14 cellular contexts compared by ENCODE assay signal in the genomic region with DNA sequence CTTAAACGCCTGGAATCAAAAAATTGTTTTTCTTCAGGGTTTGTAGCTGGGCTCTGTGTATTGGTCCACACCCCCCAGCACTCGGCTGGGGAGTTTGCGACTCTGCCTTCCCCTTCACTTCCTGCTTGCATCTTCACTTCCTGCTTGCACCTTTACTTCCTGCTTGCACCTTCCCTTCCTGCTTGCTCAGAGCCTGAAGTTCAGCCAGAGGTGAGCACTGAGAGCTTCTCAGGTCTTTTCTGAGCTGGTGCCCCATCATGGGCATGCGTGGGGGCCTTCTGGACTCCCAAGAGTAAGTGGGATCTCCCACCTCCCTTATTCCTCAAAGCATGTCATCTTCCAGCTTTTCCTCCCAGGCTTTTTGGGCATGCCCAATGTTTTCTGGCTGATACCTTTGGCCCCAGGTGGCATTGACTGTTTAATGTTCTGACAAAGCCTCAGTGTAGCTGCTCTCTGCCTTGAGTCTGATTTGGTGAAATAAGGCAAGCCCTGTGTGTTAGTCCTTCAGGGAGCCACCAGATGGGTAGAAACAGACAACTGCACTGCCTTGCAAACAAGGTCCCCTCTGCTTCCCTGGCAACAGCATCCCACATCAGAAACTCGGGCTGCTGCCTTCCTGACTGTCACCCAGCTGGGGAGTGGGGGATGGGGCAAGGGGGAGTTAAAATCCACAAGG. TPM values are rescaled to one million over a fixed set of nuclear protein-coding genes. Genes with fewer than 3 reads are reported as not detected.
DNase-seq lines count a peak whose midpoint lies in the region; ATAC-seq, FAIRE-seq and TF ChIP-seq lines count a peak whose summit lies in the region.
"Had no signal": no experiment of that assay in that cellular context is flagged by ENCODE, and none has a peak within 500 bp of the region (broad histone marks: within the 10 kb centered on the region; RNA-seq: fewer than 3 reads in every experiment).

No MANE protein-coding gene starts in this region.

- no peak for ATAC-seq in heart left ventricle
- ATAC-seq: Panc1, pancreas had no signal

- H3K36me3 Mint-ChIP-seq in CD8-positive, alpha-beta memory T cell: peaks cover 5 to 30% (median 16%) of the 10 kb centered on the region in 3 donors

- H3K9me3 Mint-ChIP-seq in CD8-positive, alpha-beta memory T cell: peaks cover 15 to 29% (median 21%) of the 10 kb centered on the region in 5 donors

- peak overlapping the region in 6 of 7 donors; percentile 74 to 84 (median 81) for H3K4me3 Mint-ChIP-seq in CD8-positive, alpha-beta memory T cell

- TF ChIP-seq CTCF in neutrophil (IDR thresholded peaks at IDR 0.05) (no peak), heart left ventricle (IDR thresholded peaks at IDR 0.05) (no peak)

- H3K4me1 Mint-ChIP-seq in CD8-positive, alpha-beta memory T cell: peaks cover 29 to 35% (median 30%) of the 10 kb centered on the region in 3 donors

- WGBS in heart left ventricle, 4 donors: 45 to 61% (median 53%) methylated on average over 5 of the region's 5 CpGs

- H3K9me3 ChIP-seq in CD8-positive, alpha-beta memory T cell (ENCODE audit: low read length): peaks cover 6% of the 10 kb centered on the region
- H3K9me3 ChIP-seq in neutrophil: no peaks in the 10 kb centered on the region
- peaks cover 0 to 35% (median 4%) of the 10 kb centered on the region in 12 donors for H3K9me3 ChIP-seq in heart left ventricle
- H3K9me3 ChIP-seq: pancreas had no signal

- peak in 2 of 5 donors; percentile 43 to 65 for DNase-seq in CD8-positive, alpha-beta memory T cell
- DNase-seq in T-helper 1 cell: peak in 3 of 5 donors; percentile 6 to 66 (median 8)
- DNase-seq in activated naive CD4-positive, alpha-beta T cell treated with anti-CD3 and anti-CD28 coated beads, Interleukin-2, amount 50 U/mL, for 16 hours: peak; percentile 38
- DNase-seq in HTR-8/SVneo (ENCODE audit: insufficient read length, low spot score): no peak
- DNase-seq in erythroblast (lab: John Stamatoyannopoulos, UW): no peak
- no peak for DNase-seq in heart left ventricle
- DNase-seq in NCI-H526 (lab: John Stamatoyannopoulos, UW): no peak
- DNase-seq: kidney, NCI-H1417 treated with DMSO at 0.1 percent for 48 hours, pancreas had no signal

- CTCF ChIA-PET in CD8-positive, alpha-beta memory T cell (lab: Charles Lee): interaction anchor here (0.7 to 3.0 kb wide), 6 partner anchors 12 to 246 kb away, joined by 3 to 16 read pairs (median 5); a partner anchor contains a TSS

- peaks cover 0 to 4% of the 10 kb centered on the region in 2 donors for H3K27me3 Mint-ChIP-seq in CD8-positive, alpha-beta memory T cell

- H3K27ac Mint-ChIP-seq in CD8-positive, alpha-beta memory T cell: peak overlapping the region; percentile 79 to 96 (median 90)

- H3K27me3 ChIP-seq in CD8-positive, alpha-beta memory T cell (ENCODE audit: insufficient read depth, low read length, poor library complexity, severe bottlenecking): no peaks in the 10 kb centered on the region
- no peaks in the 10 kb centered on the region for H3K27me3 ChIP-seq in neutrophil
- peaks cover 0 to 31% (median 0%) of the 10 kb centered on the region in 9 donors for H3K27me3 ChIP-seq in heart left ventricle
- H3K27me3 ChIP-seq: pancreas had no signal

- no peak for FAIRE-seq in HTR-8/SVneo (lab: Jason Lieb, UNC)
- FAIRE-seq: kidney, pancreas, urothelium cell line had no signal

- H3K4me3 ChIP-seq in CD8-positive, alpha-beta memory T cell (ENCODE audit: low read length): peak overlapping the region; percentile 35
- H3K4me3 ChIP-seq in neutrophil (ENCODE audit: low read depth in 1 of 2, low read length in 1 of 2) (peak overlapping the region; percentile 21 to 46), heart left ventricle (no peak overlapping the region)
- H3K4me3 ChIP-seq: pancreas had no signal

- peaks cover 21% of the 10 kb centered on the region for H3K4me1 ChIP-seq in CD8-positive, alpha-beta memory T cell (ENCODE audit: insufficient read depth, low read length)
- H3K4me1 ChIP-seq in neutrophil (ENCODE audit: control insufficient read depth in 1 of 2, insufficient read depth in 1 of 2, low read depth in 1 of 2, low read length in 1 of 2) (peaks cover 48 to 65% of the 10 kb centered on the region in 2 experiments), heart left ventricle (no peaks in the 10 kb centered on the region)
- H3K4me1 ChIP-seq: pancreas had no signal

- no peak overlapping the region for H3K27ac ChIP-seq in CD8-positive, alpha-beta memory T cell (ENCODE audit: low read depth, low read length)
- peak overlapping the region; percentile 87 for H3K27ac ChIP-seq in neutrophil
- peak overlapping the region in 1 of 12 donors; percentile 43 for H3K27ac ChIP-seq in heart left ventricle
- H3K27ac ChIP-seq: pancreas had no signal

- POLR2A ChIA-PET in CD8-positive, alpha-beta memory T cell (lab: Charles Lee): interaction anchor here (0.8 to 1.1 kb wide), 3 partner anchors 109 to 270 kb away, joined by 3 read pairs; a partner anchor contains a TSS

- H3K36me3 ChIP-seq in CD8-positive, alpha-beta memory T cell (ENCODE audit: insufficient read depth, low read length): no peaks in the 10 kb centered on the region
- H3K36me3 ChIP-seq in neutrophil (no peaks in the 10 kb centered on the region), heart left ventricle (no peaks in the 10 kb centered on the region)
- H3K36me3 ChIP-seq: pancreas had no signal

- TF ChIP-seq POLR2A in erythroblast (IDR thresholded peaks at IDR 0.05; ENCODE audit: low read length): no peak
- no peak for TF ChIP-seq POLR2A in heart left ventricle (IDR thresholded peaks at IDR 0.05)

- intact Hi-C loops in heart left ventricle (cut with DNase I): no loop called here

RNA-seq across cellular contexts. Expression of a gene that starts 3.5 kb away (rescaled TPM):
- total RNA-seq in CD8-positive, alpha-beta memory T cell: not detected
- not detected for polyA plus RNA-seq in CD8-positive, alpha-beta memory T cell
- total RNA-seq in heart left ventricle: not detected
- polyA plus RNA-seq in heart left ventricle: not detected
- total RNA-seq: fibroblast of lung, kidney, pancreas had no signal
- polyA plus RNA-seq: fibroblast of lung, pancreas had no signal

RNA-seq across cellular contexts. Expression of a gene that starts 7.8 kb away (rescaled TPM):
- total RNA-seq in CD8-positive, alpha-beta memory T cell: not detected
- not detected for polyA plus RNA-seq in CD8-positive, alpha-beta memory T cell
- total RNA-seq in heart left ventricle: not detected
- not detected for polyA plus RNA-seq in heart left ventricle
- total RNA-seq: fibroblast of lung, kidney, pancreas had no signal
- polyA plus RNA-seq: fibroblast of lung, pancreas had no signal

RNA-seq across cellular contexts. Expression of a gene that starts 10.8 kb away (rescaled TPM):
- total RNA-seq in CD8-positive, alpha-beta memory T cell: not detected
- polyA plus RNA-seq in CD8-positive, alpha-beta memory T cell: not detected
- not detected for total RNA-seq in heart left ventricle
- polyA plus RNA-seq in heart left ventricle: not detected
- total RNA-seq: fibroblast of lung, kidney, pancreas had no signal
- polyA plus RNA-seq: fibroblast of lung, pancreas had no signal

RNA-seq across cellular contexts. Expression of a gene that starts 25.7 kb away (rescaled TPM):
- total RNA-seq in CD8-positive, alpha-beta memory T cell: not detected
- not detected for polyA plus RNA-seq in CD8-positive, alpha-beta memory T cell
- not detected for total RNA-seq in heart left ventricle
- polyA plus RNA-seq in heart left ventricle: not detected
- total RNA-seq: fibroblast of lung, kidney, pancreas had no signal
- polyA plus RNA-seq: fibroblast of lung, pancreas had no signal

RNA-seq across cellular contexts. Expression of a gene that starts 32.6 kb away (rescaled TPM):
- total RNA-seq in CD8-positive, alpha-beta memory T cell: not detected
- polyA plus RNA-seq in CD8-positive, alpha-beta memory T cell: not detected
- total RNA-seq in heart left ventricle: not detected
- not detected for polyA plus RNA-seq in heart left ventricle
- total RNA-seq: fibroblast of lung, kidney, pancreas had no signal
- polyA plus RNA-seq: fibroblast of lung, pancreas had no signal

Comparison
In these comparisons a context has a peak if more than half of its experiments do, and no peak if none do; other contexts are left out.
1. DNase-seq: peak in T-helper 1 cell (3 of 5) and activated naive CD4-positive, alpha-beta T cell treated with anti-CD3 and anti-CD28 coated beads, Interleukin-2, amount 50 U/mL, for 16 hours (single experiment); none in HTR-8/SVneo (single experiment), erythroblast (0 of 2), heart left ventricle (0 of 5) and NCI-H526 (0 of 2).
2. H3K4me3 ChIP-seq: peak in CD8-positive, alpha-beta memory T cell (single experiment) and neutrophil (2 of 2); none in heart left ventricle (0 of 12).